1 cellular context compared by ENCODE assay signal in the genomic region with DNA sequence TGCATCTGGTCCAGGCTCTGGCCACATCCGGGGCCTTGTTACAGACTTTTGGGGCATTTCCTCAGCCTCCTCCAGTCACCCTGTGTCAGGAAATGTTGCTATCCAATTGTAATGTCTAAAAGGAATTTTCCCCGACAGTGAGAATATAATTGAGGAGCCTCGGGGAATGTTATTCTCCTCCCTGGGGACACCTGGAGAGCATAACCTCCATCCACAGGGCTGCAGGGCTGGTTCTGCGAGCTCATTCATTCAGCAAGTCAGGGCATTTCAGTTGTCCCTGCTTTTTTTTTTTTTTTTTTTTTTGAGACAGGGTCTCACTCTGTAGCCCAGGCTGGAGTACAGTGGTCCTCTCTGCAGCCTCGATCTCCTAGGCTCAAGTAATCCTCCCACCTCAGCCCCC.
TF ChIP-seq lines count a peak whose summit lies in the region.

No MANE protein-coding gene starts in this region.

TF ChIP-seq in SK-N-SH, 30 proteins besides CTCF, POLR2A, EP300 and RAD21 (continued from another document):
- TF ChIP-seq IRF3 (IDR thresholded peaks at IDR 0.05; ENCODE audit: low read depth, low read length), result no peak
- TF ChIP-seq, protein P1, sequence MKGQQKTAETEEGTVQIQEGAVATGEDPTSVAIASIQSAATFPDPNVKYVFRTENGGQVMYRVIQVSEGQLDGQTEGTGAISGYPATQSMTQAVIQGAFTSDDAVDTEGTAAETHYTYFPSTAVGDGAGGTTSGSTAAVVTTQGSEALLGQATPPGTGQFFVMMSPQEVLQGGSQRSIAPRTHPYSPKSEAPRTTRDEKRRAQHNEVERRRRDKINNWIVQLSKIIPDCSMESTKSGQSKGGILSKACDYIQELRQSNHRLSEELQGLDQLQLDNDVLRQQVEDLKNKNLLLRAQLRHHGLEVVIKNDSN (IDR thresholded peaks at IDR 0.05; ENCODE audit: borderline replicate concordance, low read depth), result no peak
